Comparison of ENCODE assay signal across 1 cellular context in the genomic region with DNA sequence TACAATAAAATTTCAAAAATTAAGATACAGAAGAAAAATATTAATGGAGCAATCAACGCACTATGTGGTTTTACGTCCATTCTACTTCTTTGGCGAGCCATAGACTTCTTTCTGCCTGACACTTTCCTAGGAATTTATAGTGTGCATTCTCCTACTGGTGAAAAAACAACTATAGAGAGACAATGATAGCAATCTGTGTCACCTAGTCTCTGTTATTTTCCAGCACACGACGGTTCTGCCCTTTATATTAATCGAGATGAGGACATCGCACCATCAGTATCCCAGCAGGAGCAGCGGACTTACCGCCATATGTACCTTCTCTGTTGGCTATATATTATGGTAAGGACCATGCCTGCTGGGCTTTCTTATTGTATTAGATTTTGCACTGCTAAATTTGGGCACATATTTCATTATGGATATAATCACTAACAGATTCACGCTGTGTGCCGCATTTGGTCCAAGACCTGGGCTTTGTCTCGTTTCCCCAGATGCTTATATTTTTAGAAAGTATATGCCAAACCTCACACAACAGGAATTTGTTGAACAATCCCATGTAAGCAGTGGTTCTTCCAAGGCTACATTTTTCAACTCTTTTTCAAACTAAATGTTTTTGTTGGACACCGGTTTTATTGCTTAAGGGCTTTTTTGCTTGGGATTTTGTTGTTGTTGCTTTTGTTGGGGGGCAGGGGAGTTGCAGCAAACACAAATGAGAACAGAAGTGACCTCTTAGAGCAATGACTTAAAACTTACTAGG.
TF ChIP-seq lines count a peak whose summit lies in the region.

No MANE protein-coding gene starts in this region.

TF ChIP-seq in SK-N-SH, 30 proteins besides CTCF, POLR2A, EP300 and RAD21 (continued from another document):
- TF ChIP-seq, protein P1, sequence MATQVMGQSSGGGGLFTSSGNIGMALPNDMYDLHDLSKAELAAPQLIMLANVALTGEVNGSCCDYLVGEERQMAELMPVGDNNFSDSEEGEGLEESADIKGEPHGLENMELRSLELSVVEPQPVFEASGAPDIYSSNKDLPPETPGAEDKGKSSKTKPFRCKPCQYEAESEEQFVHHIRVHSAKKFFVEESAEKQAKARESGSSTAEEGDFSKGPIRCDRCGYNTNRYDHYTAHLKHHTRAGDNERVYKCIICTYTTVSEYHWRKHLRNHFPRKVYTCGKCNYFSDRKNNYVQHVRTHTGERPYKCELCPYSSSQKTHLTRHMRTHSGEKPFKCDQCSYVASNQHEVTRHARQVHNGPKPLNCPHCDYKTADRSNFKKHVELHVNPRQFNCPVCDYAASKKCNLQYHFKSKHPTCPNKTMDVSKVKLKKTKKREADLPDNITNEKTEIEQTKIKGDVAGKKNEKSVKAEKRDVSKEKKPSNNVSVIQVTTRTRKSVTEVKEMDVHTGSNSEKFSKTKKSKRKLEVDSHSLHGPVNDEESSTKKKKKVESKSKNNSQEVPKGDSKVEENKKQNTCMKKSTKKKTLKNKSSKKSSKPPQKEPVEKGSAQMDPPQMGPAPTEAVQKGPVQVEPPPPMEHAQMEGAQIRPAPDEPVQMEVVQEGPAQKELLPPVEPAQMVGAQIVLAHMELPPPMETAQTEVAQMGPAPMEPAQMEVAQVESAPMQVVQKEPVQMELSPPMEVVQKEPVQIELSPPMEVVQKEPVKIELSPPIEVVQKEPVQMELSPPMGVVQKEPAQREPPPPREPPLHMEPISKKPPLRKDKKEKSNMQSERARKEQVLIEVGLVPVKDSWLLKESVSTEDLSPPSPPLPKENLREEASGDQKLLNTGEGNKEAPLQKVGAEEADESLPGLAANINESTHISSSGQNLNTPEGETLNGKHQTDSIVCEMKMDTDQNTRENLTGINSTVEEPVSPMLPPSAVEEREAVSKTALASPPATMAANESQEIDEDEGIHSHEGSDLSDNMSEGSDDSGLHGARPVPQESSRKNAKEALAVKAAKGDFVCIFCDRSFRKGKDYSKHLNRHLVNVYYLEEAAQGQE (IDR thresholded peaks at IDR 0.05; ENCODE audit: low read depth, low read length) = no peak
